In genomic region chr3:71229905-71230657, GRCh38 we compare ENCODE assay signal across 26 cellular contexts.
A peak's percentile ranks its signal among the peaks of the same experiment; 100 is the strongest.
DNase-seq lines count a peak whose midpoint lies in the region; ATAC-seq and TF ChIP-seq lines count a peak whose summit lies in the region.
"Had no signal": no experiment of that assay in that cellular context is flagged by ENCODE, and none has a peak within 500 bp of the region (broad histone marks: within the 10 kb centered on the region; RNA-seq: fewer than 3 reads in every experiment).

No MANE protein-coding gene starts in this region.

- no peak overlapping the region for H2AFZ ChIP-seq in MM.1S (ENCODE audit: low read length)

- TF ChIP-seq CTCF in thoracic aorta (IDR thresholded peaks at IDR 0.05) (no peak), MM.1S (IDR thresholded peaks at IDR 0.05; ENCODE audit: low read length) (no peak)

- H3K9ac ChIP-seq in MM.1S (ENCODE audit: low read length): no peak overlapping the region

- intact Hi-C loops in activated naive CD4-positive, alpha-beta T cell treated with anti-CD3 and anti-CD28 coated beads for 36 hours (cut with micrococcal nuclease): loop anchor here (1.0 to 10.0 kb wide), 4 partner anchors 282 to 680 kb away; no protein-coding TSS in a partner anchor

- POLR2A ChIA-PET in T-cell (lab: Charles Lee): interaction anchor here in 1 of 2 donors (0.5 to 0.8 kb wide), 6 partner anchors 21 to 1728 kb away, joined by 3 to 7 read pairs (median 4); no protein-coding TSS in a partner anchor

- H3K4me3 ChIP-seq in thoracic aorta (peak overlapping the region; percentile 59), MM.1S (ENCODE audit: low read length) (no peak overlapping the region)
- H3K4me3 ChIP-seq: breast epithelium, coronary artery, left lung, Peyer's patch, SJSA1 had no signal

- H3K36me3 ChIP-seq in thoracic aorta (no peaks in the 10 kb centered on the region), MM.1S (replicated peaks; ENCODE audit: insufficient read depth, low read length) (no peaks in the 10 kb centered on the region)
- H3K36me3 ChIP-seq: breast epithelium, left lung, Peyer's patch, SJSA1 had no signal

- no peaks in the 10 kb centered on the region for H3F3A ChIP-seq in MM.1S (ENCODE audit: insufficient read depth, low read length)

- H3K27ac ChIP-seq in thoracic aorta (peak overlapping the region; percentile 41 to 89), MM.1S (ENCODE audit: low read length) (no peak overlapping the region)
- H3K27ac ChIP-seq: breast epithelium, coronary artery, HL-60, left lung, Peyer's patch, SJSA1, VCaP had no signal

- H3K9me2 ChIP-seq in MM.1S (replicated peaks; ENCODE audit: insufficient read depth, low read length): no peaks in the 10 kb centered on the region

- H3K4me3 Mint-ChIP-seq in activated naive CD4-positive, alpha-beta T cell treated with anti-CD3 and anti-CD28 coated beads for 36 hours: peak overlapping the region; percentile 36
- H3K4me3 Mint-ChIP-seq in T-cell: no peak overlapping the region
- H3K4me3 Mint-ChIP-seq: activated T-cell treated with anti-CD3 and anti-CD28 coated beads, Interleukin-2, amount 50 U/mL, for 4 hours had no signal

- H3K27me3 ChIP-seq in thoracic aorta (replicated peaks; ENCODE audit: insufficient read depth) (no peaks in the 10 kb centered on the region), MM.1S (replicated peaks; ENCODE audit: insufficient read depth, low read length) (no peaks in the 10 kb centered on the region)
- H3K27me3 ChIP-seq: breast epithelium, left lung, Peyer's patch, SJSA1 had no signal

- H3K9me3 Mint-ChIP-seq in activated naive CD4-positive, alpha-beta T cell treated with anti-CD3 and anti-CD28 coated beads for 36 hours: no peaks in the 10 kb centered on the region
- H3K9me3 Mint-ChIP-seq in T-cell: no peaks in the 10 kb centered on the region

- peak; percentile 52 for DNase-seq in activated naive CD4-positive, alpha-beta T cell treated with anti-CD3 and anti-CD28 coated beads for 36 hours
- no peak for DNase-seq in activated naive CD4-positive, alpha-beta T cell treated with Interleukin-2 at 50 U/mL for 16 hours
- DNase-seq in T-cell: peak in 21 of 34 experiments; percentile 2 to 61 (median 22)
- DNase-seq in medulla oblongata (ENCODE audit: extremely low spot score): peak; percentile 19
- no peak for DNase-seq in thoracic aorta (ENCODE audit: low spot score)
- DNase-seq in MM.1S: no peak
- DNase-seq in SIG-M5 treated with dmso at 0.1 percent for 504 hours (lab: John Stamatoyannopoulos, UW; ENCODE audit: unreplicated experiment): no peak
- DNase-seq: ACHN; activated CD4-positive, alpha-beta T cell treated with anti-CD3 and anti-CD28 coated beads, Interleukin-2, amount 50 U/mL, for 4 hours; activated T-cell treated with anti-CD3 and anti-CD28 coated beads, Interleukin-2, amount 50 U/mL, for 4 hours; C1 segment of cervical spinal cord; DMS 273 treated with DMSO at 0.1 percent for 48 hours; head of caudate nucleus; left lung; NCI-H1694; NCI-H345; Peyer's patch; retina; stimulated activated CD4-positive, alpha-beta T cell treated with anti-CD3 and anti-CD28 coated beads, Interleukin-12 subunit alpha, Interleukin-12 subunit beta, amount 100 ng/mL, for 4 hours; T-helper 2 cell had no signal

- CTCF ChIA-PET in activated naive CD4-positive, alpha-beta T cell treated with anti-CD3 and anti-CD28 coated beads for 36 hours (lab: Charles Lee): interaction anchor here (0.6 to 3.0 kb wide), 14 partner anchors 16 to 356 kb away, joined by 3 to 9 read pairs (median 3); no protein-coding TSS in a partner anchor
- CTCF ChIA-PET in T-cell (lab: Charles Lee): interaction anchor here (0.5 to 0.9 kb wide), 4 partner anchors 9 to 255 kb away, joined by 3 to 4 read pairs (median 3); no protein-coding TSS in a partner anchor

- H3K27me3 Mint-ChIP-seq in activated naive CD4-positive, alpha-beta T cell treated with anti-CD3 and anti-CD28 coated beads for 36 hours (ENCODE audit: low read depth): no peaks in the 10 kb centered on the region
- no peaks in the 10 kb centered on the region for H3K27me3 Mint-ChIP-seq in T-cell

- peaks cover 10% of the 10 kb centered on the region for H3K36me3 Mint-ChIP-seq in activated naive CD4-positive, alpha-beta T cell treated with anti-CD3 and anti-CD28 coated beads for 36 hours (ENCODE audit: low read depth)
- H3K36me3 Mint-ChIP-seq in T-cell: peaks cover 17% of the 10 kb centered on the region

- peaks cover 18 to 68% of the 10 kb centered on the region in 2 donors for H3K4me1 ChIP-seq in thoracic aorta (ENCODE audit: control insufficient read depth in 1 of 2, low read depth in 2 of 2)
- H3K4me1 ChIP-seq in MM.1S (ENCODE audit: low read length): no peaks in the 10 kb centered on the region
- H3K4me1 ChIP-seq: breast epithelium had no signal

- no peaks in the 10 kb centered on the region for H4K20me1 ChIP-seq in MM.1S (ENCODE audit: insufficient read depth, low read length)

- peaks cover 89% of the 10 kb centered on the region for H3K4me1 Mint-ChIP-seq in activated naive CD4-positive, alpha-beta T cell treated with anti-CD3 and anti-CD28 coated beads for 36 hours (ENCODE audit: low read depth)
- peaks cover 63 to 89% (median 84%) of the 10 kb centered on the region in 3 donors for H3K4me1 Mint-ChIP-seq in T-cell

- H3K4me2 ChIP-seq in MM.1S (ENCODE audit: low read depth, low read length): no peak overlapping the region

- H3K9me3 ChIP-seq in thoracic aorta: no peaks in the 10 kb centered on the region
- H3K9me3 ChIP-seq in MM.1S (replicated peaks; ENCODE audit: insufficient read depth, low read length): no peaks in the 10 kb centered on the region
- H3K9me3 ChIP-seq: breast epithelium, left lung, Peyer's patch, SJSA1 had no signal

- H3K27ac Mint-ChIP-seq in activated naive CD4-positive, alpha-beta T cell treated with anti-CD3 and anti-CD28 coated beads for 36 hours: peak overlapping the region; percentile 52
- H3K27ac Mint-ChIP-seq in T-cell: peak overlapping the region in 1 of 2 donors; percentile 49

- no peaks in the 10 kb centered on the region for H3K79me2 ChIP-seq in MM.1S (ENCODE audit: low read length)

- ATAC-seq in T-cell (replicated peaks in 1 of 4) (no peak), thoracic aorta (ENCODE audit: insufficient number of reproducible peaks, low FRiP score, low read depth) (no peak), HG03175 (IDR thresholded peaks at IDR 0.05; ENCODE audit: unreplicated experiment) (no peak)
- ATAC-seq: activated T-cell treated with anti-CD3 and anti-CD28 coated beads, Interleukin-2, amount 50 U/mL, for 4 hours; left lung had no signal

Comparison
In these comparisons a context has a peak if more than half of its experiments do, and no peak if none do; other contexts are left out.
1. DNase-seq: peak in activated naive CD4-positive, alpha-beta T cell treated with anti-CD3 and anti-CD28 coated beads for 36 hours (single experiment), T-cell (21 of 34) and medulla oblongata (single experiment); none in activated naive CD4-positive, alpha-beta T cell treated with Interleukin-2 at 50 U/mL for 16 hours (single experiment), thoracic aorta (single experiment), MM.1S (single experiment) and SIG-M5 treated with dmso at 0.1 percent for 504 hours (single experiment).